In genomic region chr4:2489841-2490552, GRCh38 we compare ENCODE assay signal across 15 cellular contexts. TPM values are rescaled to one million over a fixed set of nuclear protein-coding genes. Genes with fewer than 3 reads are reported as not detected.
A peak's percentile ranks its signal among the peaks of the same experiment; 100 is the strongest.
DNase-seq lines count a peak whose midpoint lies in the region; ATAC-seq and TF ChIP-seq lines count a peak whose summit lies in the region.
"Had no signal": no experiment of that assay in that cellular context is flagged by ENCODE, and none has a peak within 500 bp of the region (broad histone marks: within the 10 kb centered on the region; RNA-seq: fewer than 3 reads in every experiment).

No MANE protein-coding gene starts in this region.

- peaks cover 51% of the 10 kb centered on the region for H3K4me1 Mint-ChIP-seq in activated naive CD4-positive, alpha-beta T cell treated with anti-CD3 and anti-CD28 coated beads, Interleukin-2, amount 50 U/mL, for 24 hours
- H3K4me1 Mint-ChIP-seq in activated naive CD4-positive, alpha-beta T cell treated with anti-CD3 and anti-CD28 coated beads, Interleukin-2, amount 10 ng/mL, durations not matched to agents 7 days and 5 days: peaks cover 41% of the 10 kb centered on the region
- peaks cover 26% of the 10 kb centered on the region for H3K4me1 Mint-ChIP-seq in activated T-helper 17 cell treated with anti-CD3 and anti-CD28 coated beads, Interleukin-2, amount 50 U/mL, for 72 hours
- peaks cover 61% of the 10 kb centered on the region for H3K4me1 Mint-ChIP-seq in stimulated activated effector memory CD8-positive, alpha-beta T cell treated with anti-CD3 and anti-CD28 coated beads, Interleukin-12 subunit alpha, Interleukin-12 subunit beta, amount 100 ng/mL, for 72 hours

- peaks cover 77% of the 10 kb centered on the region for H3K79me2 ChIP-seq in fibroblast of lung (ENCODE audit: control insufficient read depth, insufficient read depth, low read length)

- no peak overlapping the region for H3K4me2 ChIP-seq in fibroblast of lung (ENCODE audit: extremely low read depth, insufficient read depth, low read length)

- H3K27me3 Mint-ChIP-seq in activated naive CD4-positive, alpha-beta T cell treated with anti-CD3 and anti-CD28 coated beads, Interleukin-2, amount 50 U/mL, for 24 hours: no peaks in the 10 kb centered on the region
- H3K27me3 Mint-ChIP-seq in activated naive CD4-positive, alpha-beta T cell treated with anti-CD3 and anti-CD28 coated beads, Interleukin-2, amount 10 ng/mL, durations not matched to agents 7 days and 5 days: no peaks in the 10 kb centered on the region
- H3K27me3 Mint-ChIP-seq in activated T-helper 17 cell treated with anti-CD3 and anti-CD28 coated beads, Interleukin-2, amount 50 U/mL, for 72 hours: no peaks in the 10 kb centered on the region

- H2AFZ ChIP-seq in fibroblast of lung (ENCODE audit: low read length): no peak overlapping the region

- CTCF ChIA-PET in activated naive CD4-positive, alpha-beta T cell treated with anti-CD3 and anti-CD28 coated beads, Interleukin-2, amount 10 ng/mL, durations not matched to agents 7 days and 5 days (lab: Charles Lee): no interaction called here

- H3K4me3 ChIP-seq in fibroblast of lung (replicated peaks in 1 of 4; ENCODE audit: control extremely low read depth in 1 of 4, insufficient read depth in 1 of 4, low read depth in 3 of 4, low read length in 4 of 4): no peak overlapping the region
- H3K4me3 ChIP-seq: esophagus muscularis mucosa had no signal

- H3K27ac Mint-ChIP-seq in activated naive CD4-positive, alpha-beta T cell treated with anti-CD3 and anti-CD28 coated beads, Interleukin-2, amount 50 U/mL, for 24 hours: peak overlapping the region; percentile 51
- H3K27ac Mint-ChIP-seq in activated naive CD4-positive, alpha-beta T cell treated with anti-CD3 and anti-CD28 coated beads, Interleukin-2, amount 10 ng/mL, durations not matched to agents 7 days and 5 days: no peak overlapping the region
- peak overlapping the region; percentile 30 for H3K27ac Mint-ChIP-seq in activated T-helper 17 cell treated with anti-CD3 and anti-CD28 coated beads, Interleukin-2, amount 50 U/mL, for 72 hours
- peak overlapping the region; percentile 60 for H3K27ac Mint-ChIP-seq in stimulated activated effector memory CD8-positive, alpha-beta T cell treated with anti-CD3 and anti-CD28 coated beads, Interleukin-12 subunit alpha, Interleukin-12 subunit beta, amount 100 ng/mL, for 72 hours

- intact Hi-C loops in posterior cingulate gyrus (cut with DNase I): no loop called here

- peak overlapping the region; percentile 25 for H3K27ac ChIP-seq in fibroblast of lung (ENCODE audit: insufficient read depth, low read length)

- no peak overlapping the region for H3K9ac ChIP-seq in fibroblast of lung (ENCODE audit: insufficient read depth, low read length)

- no peaks in the 10 kb centered on the region for H3K27me3 ChIP-seq in fibroblast of lung (ENCODE audit: control insufficient read depth, insufficient read depth, low read length)
- H3K27me3 ChIP-seq: esophagus muscularis mucosa had no signal

- DNase-seq in activated naive CD4-positive, alpha-beta T cell treated with anti-CD3 and anti-CD28 coated beads, Interleukin-2, amount 10 ng/mL, durations not matched to agents 7 days and 5 days: no peak
- DNase-seq in fibroblast of lung (ENCODE audit: low read depth in 2 of 2): peak in 1 of 2 donors; percentile 79
- DNase-seq in stimulated activated effector memory CD8-positive, alpha-beta T cell treated with anti-CD3 and anti-CD28 coated beads, Interleukin-12 subunit alpha, Interleukin-12 subunit beta, amount 100 ng/mL, for 72 hours (ENCODE audit: low spot score in 2 of 2): no peak
- no peak for DNase-seq in posterior cingulate gyrus
- DNase-seq in dedifferentiated amniotic fluid mesenchymal stem cell (ENCODE audit: extremely low spot score): no peak
- DNase-seq: activated CD4-positive, alpha-beta T cell treated with anti-CD3 and anti-CD28 coated beads, Interleukin-2, amount 50 U/mL, for 1 hour; left colon; NCI-H1694 treated with DMSO at 0.1 percent for 48 hours; nucleus accumbens; stimulated activated CD4-positive, alpha-beta T cell treated with anti-CD3 and anti-CD28 coated beads, Interleukin-2, amount 100 ng/mL, for 48 hours; SW 1271 had no signal

- H3K9me3 ChIP-seq in fibroblast of lung (ENCODE audit: control insufficient read depth, insufficient read depth, low read depth, low read length): no peaks in the 10 kb centered on the region
- H3K9me3 ChIP-seq: esophagus muscularis mucosa had no signal

- no peaks in the 10 kb centered on the region for H4K20me1 ChIP-seq in fibroblast of lung (ENCODE audit: control insufficient read depth, extremely low read depth, insufficient read depth, low read length)

- H3K4me3 Mint-ChIP-seq in activated naive CD4-positive, alpha-beta T cell treated with anti-CD3 and anti-CD28 coated beads, Interleukin-2, amount 50 U/mL, for 24 hours: no peak overlapping the region
- H3K4me3 Mint-ChIP-seq in activated naive CD4-positive, alpha-beta T cell treated with anti-CD3 and anti-CD28 coated beads, Interleukin-2, amount 10 ng/mL, durations not matched to agents 7 days and 5 days: no peak overlapping the region
- no peak overlapping the region for H3K4me3 Mint-ChIP-seq in activated T-helper 17 cell treated with anti-CD3 and anti-CD28 coated beads, Interleukin-2, amount 50 U/mL, for 72 hours
- H3K4me3 Mint-ChIP-seq in stimulated activated effector memory CD8-positive, alpha-beta T cell treated with anti-CD3 and anti-CD28 coated beads, Interleukin-12 subunit alpha, Interleukin-12 subunit beta, amount 100 ng/mL, for 72 hours: no peak overlapping the region

- peaks cover 12% of the 10 kb centered on the region for H3K36me3 Mint-ChIP-seq in activated naive CD4-positive, alpha-beta T cell treated with anti-CD3 and anti-CD28 coated beads, Interleukin-2, amount 50 U/mL, for 24 hours
- H3K36me3 Mint-ChIP-seq in activated naive CD4-positive, alpha-beta T cell treated with anti-CD3 and anti-CD28 coated beads, Interleukin-2, amount 10 ng/mL, durations not matched to agents 7 days and 5 days: peaks cover 36% of the 10 kb centered on the region
- H3K36me3 Mint-ChIP-seq in activated T-helper 17 cell treated with anti-CD3 and anti-CD28 coated beads, Interleukin-2, amount 50 U/mL, for 72 hours (ENCODE audit: low read depth): peaks cover 71% of the 10 kb centered on the region
- peaks cover 83% of the 10 kb centered on the region for H3K36me3 Mint-ChIP-seq in stimulated activated effector memory CD8-positive, alpha-beta T cell treated with anti-CD3 and anti-CD28 coated beads, Interleukin-12 subunit alpha, Interleukin-12 subunit beta, amount 100 ng/mL, for 72 hours

- H3K4me1 ChIP-seq in fibroblast of lung (ENCODE audit: control insufficient read depth, extremely low read depth, insufficient read depth, low read length): peaks cover 6% of the 10 kb centered on the region

- ATAC-seq in activated T-helper 17 cell treated with anti-CD3 and anti-CD28 coated beads, Interleukin-2, amount 50 U/mL, for 72 hours (replicated peaks): no peak
- ATAC-seq in stimulated activated effector memory CD8-positive, alpha-beta T cell treated with anti-CD3 and anti-CD28 coated beads, Interleukin-12 subunit alpha, Interleukin-12 subunit beta, amount 100 ng/mL, for 72 hours: no peak
- no peak for ATAC-seq in GM21423 (IDR thresholded peaks at IDR 0.05; ENCODE audit: unreplicated experiment)
- ATAC-seq: left colon had no signal

- no peak for TF ChIP-seq CTCF in fibroblast of lung (conservative IDR thresholded peaks at IDR 0.05 in 1 of 2, IDR thresholded peaks at IDR 0.05 in 1 of 2; ENCODE audit: low read depth in 1 of 2, low read length in 2 of 2)

- H3K36me3 ChIP-seq in fibroblast of lung (ENCODE audit: control insufficient read depth, insufficient read depth, low read length): peaks cover 10% of the 10 kb centered on the region

- H3K9me3 Mint-ChIP-seq in activated naive CD4-positive, alpha-beta T cell treated with anti-CD3 and anti-CD28 coated beads, Interleukin-2, amount 50 U/mL, for 24 hours: no peaks in the 10 kb centered on the region
- H3K9me3 Mint-ChIP-seq in activated naive CD4-positive, alpha-beta T cell treated with anti-CD3 and anti-CD28 coated beads, Interleukin-2, amount 10 ng/mL, durations not matched to agents 7 days and 5 days: no peaks in the 10 kb centered on the region
- H3K9me3 Mint-ChIP-seq in activated T-helper 17 cell treated with anti-CD3 and anti-CD28 coated beads, Interleukin-2, amount 50 U/mL, for 72 hours: no peaks in the 10 kb centered on the region
- no peaks in the 10 kb centered on the region for H3K9me3 Mint-ChIP-seq in stimulated activated effector memory CD8-positive, alpha-beta T cell treated with anti-CD3 and anti-CD28 coated beads, Interleukin-12 subunit alpha, Interleukin-12 subunit beta, amount 100 ng/mL, for 72 hours

RNA-seq across cellular contexts. Expression of gene RNF4, which starts 21.1 kb away (rescaled TPM):
- 10 to 100 TPM; 90.8 to 97.1 TPM for total RNA-seq in activated T-helper 17 cell treated with anti-CD3 and anti-CD28 coated beads, Interleukin-2, amount 50 U/mL, for 72 hours
- total RNA-seq in fibroblast of lung: 32.4 and 45.6 TPM in 2 replicates
- 72.4 and 89.4 TPM in 2 replicates for polyA plus RNA-seq in fibroblast of lung
- polyA plus RNA-seq in fibroblast of lung (2012): 40.4 and 41.9 TPM in 2 replicates
- 62.6 and 100 TPM in 2 replicates for polyA minus RNA-seq in fibroblast of lung (ENCODE audit: low replicate concordance)

RNA-seq across cellular contexts. Expression of gene FAM193A, which starts 46.5 kb away (rescaled TPM):
- total RNA-seq in activated T-helper 17 cell treated with anti-CD3 and anti-CD28 coated beads, Interleukin-2, amount 50 U/mL, for 72 hours: 10 to 100 TPM; 28.9 to 35.3 TPM
- total RNA-seq in fibroblast of lung: 7.4 and 10.9 TPM in 2 replicates
- 5.6 and 7.4 TPM in 2 replicates for polyA plus RNA-seq in fibroblast of lung
- 12.3 and 13.1 TPM in 2 replicates for polyA plus RNA-seq in fibroblast of lung (2012)
- polyA minus RNA-seq in fibroblast of lung (ENCODE audit: low replicate concordance): 23.6 and 31.3 TPM in 2 replicates
